11 cellular contexts compared by ENCODE assay signal in the genomic region with DNA sequence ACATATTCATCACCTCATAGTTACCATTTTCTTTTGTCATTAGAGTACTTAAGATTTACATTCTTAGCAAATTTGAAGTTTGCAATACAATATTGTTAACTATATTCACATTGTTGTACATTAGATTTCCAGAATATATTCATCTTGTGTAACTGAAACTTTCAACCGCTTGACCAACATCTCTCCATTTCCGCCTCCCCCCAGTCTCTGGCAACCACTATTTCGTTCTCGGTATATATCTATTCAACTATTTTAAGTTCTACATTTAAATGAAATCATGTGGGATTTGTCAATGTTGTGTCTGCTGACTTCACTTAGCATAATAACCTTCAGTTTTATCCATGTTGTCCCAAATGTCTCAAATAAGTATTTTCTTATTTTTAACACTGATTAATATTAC.
"Had no signal": no experiment of that assay in that cellular context is flagged by ENCODE, and none has a peak within 500 bp of the region (broad histone marks: within the 10 kb centered on the region; RNA-seq: fewer than 3 reads in every experiment).

No MANE protein-coding gene starts in this region.

- H3K4me2 ChIP-seq: GM23338 had no signal

- ATAC-seq: GM23338, HCT116 had no signal

- FAIRE-seq: H1, H54 had no signal

- H3K27ac ChIP-seq: GM23248 had no signal

- H3K4me1 ChIP-seq: HAP-1 had no signal

- H3K36me3 ChIP-seq: HAP-1 had no signal

- DNase-seq: GM23248, GOT3, H7, H9, HCEC 1CT, HFFc6 had no signal

- H2AFZ ChIP-seq: GM23248, GM23338 had no signal

- H3K4me3 ChIP-seq: GM23248, GM23338, HAP-1 had no signal

- H3K9ac ChIP-seq: GM23248 had no signal

- H3K9me3 ChIP-seq: HAP-1 had no signal
